In the genomic region with DNA sequence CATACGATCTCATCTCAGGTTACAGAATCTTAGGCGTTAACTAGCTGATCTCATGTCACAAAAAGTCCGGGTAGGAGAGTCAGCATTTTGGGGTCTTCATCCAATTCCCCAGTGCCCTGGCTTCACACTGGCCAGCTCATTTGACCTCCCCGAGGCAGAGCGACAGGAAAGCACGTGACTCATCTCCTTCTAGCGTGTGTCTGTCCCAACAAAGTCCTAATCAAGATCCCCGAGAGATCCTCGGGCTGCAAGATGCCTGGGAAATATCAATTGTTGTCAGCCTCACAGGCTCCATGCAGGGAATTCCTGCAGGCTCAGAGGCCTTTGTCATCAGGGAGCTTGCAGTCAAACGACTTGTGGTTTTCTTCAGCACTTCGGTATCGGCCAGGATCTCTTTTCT, we compare ENCODE assay signal across 13 cellular contexts. TPM values are rescaled to one million over a fixed set of nuclear protein-coding genes. Genes with fewer than 3 reads are reported as not detected.
DNase-seq lines count a peak whose midpoint lies in the region; ATAC-seq, FAIRE-seq and TF ChIP-seq lines count a peak whose summit lies in the region.
"Had no signal": no experiment of that assay in that cellular context is flagged by ENCODE, and none has a peak within 500 bp of the region (broad histone marks: within the 10 kb centered on the region; RNA-seq: fewer than 3 reads in every experiment).

No MANE protein-coding gene starts in this region.

- H3K36me3 ChIP-seq in pancreas, result no peaks in the 10 kb centered on the region

- intact Hi-C loops in pancreas (cut with DNase I), result no loop called here

- no peak overlapping the region for H3K27ac ChIP-seq in pancreas

- no peaks in the 10 kb centered on the region for H3K4me1 ChIP-seq in pancreas

- DNase-seq in ELR (ENCODE audit: low read depth), result peak; percentile 91
- DNase-seq in SK-N-DZ (ENCODE audit: low spot score), result peak; percentile 95
- peak; percentile 78 for DNase-seq in fibroblast of peridontal ligament (ENCODE audit: extremely low read depth)
- DNase-seq in pancreas, result no peak
- no peak for DNase-seq in Kasumi-1 (lab: John Stamatoyannopoulos, UW)
- no peak for DNase-seq in anterior cingulate cortex (lab: John Stamatoyannopoulos, UW)
- DNase-seq: COR-L47; naive thymus-derived CD4-positive, alpha-beta T cell; NCI-H748 treated with DMSO at 0.1 percent for 48 hours; T-helper 1 cell had no signal

- H3K4me3 ChIP-seq in pancreas, result no peak overlapping the region

- peak in 3 of 4 donors; percentile 34 to 41 (median 40) for ATAC-seq in pancreas
- no peak for ATAC-seq in HG03159 (IDR thresholded peaks at IDR 0.05; ENCODE audit: unreplicated experiment)
- no peak for ATAC-seq in GM19467 (IDR thresholded peaks at IDR 0.05; ENCODE audit: unreplicated experiment)
- ATAC-seq: naive thymus-derived CD4-positive, alpha-beta T cell had no signal

- 61 to 70% methylated on average over 12 of the region's 12 CpGs for WGBS in pancreas, 2 donors

- no peak for FAIRE-seq in pancreas (lab: Jason Lieb, UNC)
- FAIRE-seq: GM12891 had no signal

- H3K9me3 ChIP-seq in pancreas, result no peaks in the 10 kb centered on the region

- H3K27me3 ChIP-seq in pancreas, result no peaks in the 10 kb centered on the region

- TF ChIP-seq CTCF in pancreas (IDR thresholded peaks at IDR 0.05), result no peak

RNA-seq across cellular contexts. Expression of a gene that starts 57.5 kb away (rescaled TPM):
- polyA plus RNA-seq in SK-N-DZ (2014; cell fraction: cytosol; rRNA removed), result 152 and 158 TPM in 2 replicates
- polyA plus RNA-seq in SK-N-DZ (2014; cell fraction: nucleus; rRNA removed), result 93.4 and 537 TPM in 2 replicates
- 10 to 100 TPM; 45.4 to 72.7 (median 57.6) TPM for total RNA-seq in pancreas
- 10 to 100 TPM; 23.0 to 36.5 TPM for polyA plus RNA-seq in pancreas

RNA-seq across cellular contexts. Expression of a gene that starts 57.9 kb away (rescaled TPM):
- polyA plus RNA-seq in SK-N-DZ (2014; cell fraction: cytosol; rRNA removed), result 14.0 and 15.3 TPM in 2 replicates
- polyA plus RNA-seq in SK-N-DZ (2014; cell fraction: nucleus; rRNA removed), result 14.5 and 22.4 TPM in 2 replicates
- total RNA-seq in pancreas, result 10 to 100 TPM in 5 of 6 donors, 1 to 10 TPM in 1; 9.2 to 18.3 (median 11.3) TPM
- polyA plus RNA-seq in pancreas, result 10 to 100 TPM; 25.6 to 29.4 TPM

Comparison
In these comparisons a context has a peak if more than half of its experiments do, and no peak if none do; other contexts are left out.
1. DNase-seq: peak in ELR (single experiment), SK-N-DZ (single experiment) and fibroblast of peridontal ligament (single experiment); none in pancreas (0 of 6), Kasumi-1 (0 of 2) and anterior cingulate cortex (0 of 58).
2. ATAC-seq: peak in pancreas (3 of 4); none in HG03159 (single experiment) and GM19467 (single experiment).